Comparison of ENCODE assay signal across 8 cellular contexts in the genomic region with DNA sequence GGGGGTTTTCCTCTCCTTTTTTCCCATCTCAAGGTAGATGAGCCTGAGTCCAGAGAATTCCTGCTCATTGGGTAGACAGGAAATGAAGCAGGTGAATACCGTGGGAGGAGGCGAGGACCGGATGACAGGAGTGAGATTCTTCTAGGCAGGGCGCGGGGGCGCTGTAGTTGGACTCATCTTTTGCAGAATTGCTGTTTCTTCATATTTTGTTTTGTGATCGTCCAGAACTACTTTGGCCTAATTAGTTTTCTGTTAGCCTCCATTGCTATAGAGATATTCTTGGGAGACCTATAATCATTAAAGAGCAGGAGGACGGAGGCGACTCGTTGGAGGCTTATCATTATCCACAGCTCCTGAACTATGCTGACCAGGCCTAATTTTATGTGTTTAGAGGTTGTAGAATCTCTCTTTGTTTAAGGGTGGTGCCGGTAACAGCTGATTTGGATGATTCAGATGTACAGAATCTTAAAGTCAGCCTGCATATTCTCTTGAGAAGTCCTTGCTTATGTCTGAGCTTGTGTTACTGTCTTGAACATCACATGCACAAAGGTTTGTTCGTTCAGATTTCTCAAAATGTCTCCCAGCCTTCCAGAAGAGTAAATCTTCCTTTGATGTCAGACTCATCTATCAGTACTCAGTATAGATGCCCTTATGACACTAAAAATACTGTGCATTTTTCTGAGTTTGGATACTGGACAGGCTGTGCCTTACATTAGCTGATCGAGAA. TPM values are rescaled to one million over a fixed set of nuclear protein-coding genes. Genes with fewer than 3 reads are reported as not detected.
DNase-seq lines count a peak whose midpoint lies in the region; ATAC-seq and TF ChIP-seq lines count a peak whose summit lies in the region.

No MANE protein-coding gene starts in this region.

- H3K36me3 Mint-ChIP-seq in activated naive CD4-positive, alpha-beta T cell treated with anti-CD3 and anti-CD28 coated beads, Interleukin-2, amount 50 U/mL, for 24 hours = peaks cover 5% of the 10 kb centered on the region

- H3K9me3 ChIP-seq in neural cell (ENCODE audit: low read length) = no peaks in the 10 kb centered on the region
- H3K9me3 ChIP-seq in aorta (ENCODE audit: control insufficient read depth, low read length) = no peaks in the 10 kb centered on the region

- no peaks in the 10 kb centered on the region for H3K9me2 ChIP-seq in neural cell (ENCODE audit: insufficient read depth, low read length)

- peak; percentile 19 for TF ChIP-seq RAD21 in neural cell (conservative IDR thresholded peaks at IDR 0.05)

- H3K4me2 ChIP-seq in neural cell (ENCODE audit: low read length) = peak overlapping the region; percentile 93

- H3K4me1 Mint-ChIP-seq in activated naive CD4-positive, alpha-beta T cell treated with anti-CD3 and anti-CD28 coated beads, Interleukin-2, amount 50 U/mL, for 24 hours = peaks cover 47% of the 10 kb centered on the region

- no peaks in the 10 kb centered on the region for H3K9me3 Mint-ChIP-seq in activated naive CD4-positive, alpha-beta T cell treated with anti-CD3 and anti-CD28 coated beads, Interleukin-2, amount 50 U/mL, for 24 hours

- TF ChIP-seq EP300 in neural cell (conservative IDR thresholded peaks at IDR 0.05; ENCODE audit: poor library complexity, severe bottlenecking) = no peak

- peaks cover 0 to 7% of the 10 kb centered on the region in 2 donors for H3K4me1 ChIP-seq in aorta (ENCODE audit: control insufficient read depth in 1 of 2, insufficient read depth in 2 of 2, low read length in 2 of 2)

- WGBS in aorta, 2 donors = 1 to 4% methylated on average over 13 of the region's 13 CpGs

- peak overlapping the region; percentile 92 for H3K4me3 Mint-ChIP-seq in activated naive CD4-positive, alpha-beta T cell treated with anti-CD3 and anti-CD28 coated beads, Interleukin-2, amount 50 U/mL, for 24 hours

- H3K27ac ChIP-seq in neural cell (ENCODE audit: low read length) (peak overlapping the region; percentile 98), aorta (ENCODE audit: low read depth in 1 of 2, low read length in 2 of 2) (peak overlapping the region; percentile 61 to 87)

- H3K27me3 ChIP-seq in neural cell (ENCODE audit: insufficient read depth, low read depth, low read length) = no peaks in the 10 kb centered on the region
- no peaks in the 10 kb centered on the region for H3K27me3 ChIP-seq in aorta (ENCODE audit: control insufficient read depth in 1 of 2, insufficient read depth in 2 of 2, low read length in 1 of 2)

- ATAC-seq in aorta (ENCODE audit: low FRiP score) = peak; percentile 59
- no peak for ATAC-seq in HG02970 (IDR thresholded peaks at IDR 0.05; ENCODE audit: low FRiP score, unreplicated experiment)

- no peaks in the 10 kb centered on the region for H4K20me1 ChIP-seq in neural cell (ENCODE audit: insufficient read depth)

- H3K36me3 ChIP-seq in neural cell (ENCODE audit: insufficient read depth, low read length) (no peaks in the 10 kb centered on the region), aorta (ENCODE audit: control insufficient read depth in 1 of 2, insufficient read depth in 2 of 2, low read length in 1 of 2) (no peaks in the 10 kb centered on the region)

- TF ChIP-seq CTCF in neural cell (IDR thresholded peaks at IDR 0.05; ENCODE audit: poor library complexity, severe bottlenecking) = peak; percentile 70

- intact Hi-C loops in aorta (cut with DNase I) = loop anchor here in 1 of 2 donors (5.0 kb wide), 1 partner anchor 37 kb away; a partner anchor contains a TSS

- peak overlapping the region; percentile 28 for H2AFZ ChIP-seq in neural cell (ENCODE audit: low read depth, low read length)

- DNase-seq in activated effector memory CD4-positive, alpha-beta T cell treated with anti-CD3 and anti-CD28 coated beads, Interleukin-2, amount 50 U/mL, for 16 hours = peak; percentile 69
- no peak for DNase-seq in activated effector memory CD4-positive, alpha-beta T cell treated with Interleukin-2 at 50 U/mL for 16 hours
- DNase-seq in NCI-H460 (ENCODE audit: extremely low read depth, low read depth) = peak; percentile 30
- peak; percentile 33 for DNase-seq in glomerular visceral epithelial cell (ENCODE audit: extremely low spot score)
- peak; percentile 59 to 84 for DNase-seq in aorta

- peak overlapping the region; percentile 97 for H3K9ac ChIP-seq in neural cell (ENCODE audit: low read length)

- no peaks in the 10 kb centered on the region for H3F3A ChIP-seq in neural cell (ENCODE audit: insufficient read depth, low read length, poor library complexity, severe bottlenecking)

- H3K27me3 Mint-ChIP-seq in activated naive CD4-positive, alpha-beta T cell treated with anti-CD3 and anti-CD28 coated beads, Interleukin-2, amount 50 U/mL, for 24 hours = no peaks in the 10 kb centered on the region

- H3K27ac Mint-ChIP-seq in activated naive CD4-positive, alpha-beta T cell treated with anti-CD3 and anti-CD28 coated beads, Interleukin-2, amount 50 U/mL, for 24 hours = peak overlapping the region; percentile 92

- H3K4me3 ChIP-seq in neural cell (ENCODE audit: low read length) (peak overlapping the region; percentile 89), aorta (ENCODE audit: low read length in 2 of 2) (peak overlapping the region; percentile 65 to 66)

- H3K79me2 ChIP-seq in neural cell (replicated peaks; ENCODE audit: insufficient read depth, low read length) = peaks cover 37% of the 10 kb centered on the region

TF ChIP-seq in neural cell, 6 proteins besides CTCF, POLR2A, EP300 and RAD21:
- TF ChIP-seq EZH2 (IDR thresholded peaks at IDR 0.05; ENCODE audit: borderline replicate concordance, insufficient read depth, low read length, poor library complexity, severe bottlenecking) (no peak), SMC3 (conservative IDR thresholded peaks at IDR 0.05; ENCODE audit: poor library complexity) (no peak), TAF1 (IDR thresholded peaks at IDR 0.05; ENCODE audit: low read depth) (no peak), MXI1 (conservative IDR thresholded peaks at IDR 0.05; ENCODE audit: poor library complexity, severe bottlenecking) (no peak), POLR2AphosphoS5 (IDR thresholded peaks at IDR 0.05) (no peak)
- TF ChIP-seq, protein P1, sequence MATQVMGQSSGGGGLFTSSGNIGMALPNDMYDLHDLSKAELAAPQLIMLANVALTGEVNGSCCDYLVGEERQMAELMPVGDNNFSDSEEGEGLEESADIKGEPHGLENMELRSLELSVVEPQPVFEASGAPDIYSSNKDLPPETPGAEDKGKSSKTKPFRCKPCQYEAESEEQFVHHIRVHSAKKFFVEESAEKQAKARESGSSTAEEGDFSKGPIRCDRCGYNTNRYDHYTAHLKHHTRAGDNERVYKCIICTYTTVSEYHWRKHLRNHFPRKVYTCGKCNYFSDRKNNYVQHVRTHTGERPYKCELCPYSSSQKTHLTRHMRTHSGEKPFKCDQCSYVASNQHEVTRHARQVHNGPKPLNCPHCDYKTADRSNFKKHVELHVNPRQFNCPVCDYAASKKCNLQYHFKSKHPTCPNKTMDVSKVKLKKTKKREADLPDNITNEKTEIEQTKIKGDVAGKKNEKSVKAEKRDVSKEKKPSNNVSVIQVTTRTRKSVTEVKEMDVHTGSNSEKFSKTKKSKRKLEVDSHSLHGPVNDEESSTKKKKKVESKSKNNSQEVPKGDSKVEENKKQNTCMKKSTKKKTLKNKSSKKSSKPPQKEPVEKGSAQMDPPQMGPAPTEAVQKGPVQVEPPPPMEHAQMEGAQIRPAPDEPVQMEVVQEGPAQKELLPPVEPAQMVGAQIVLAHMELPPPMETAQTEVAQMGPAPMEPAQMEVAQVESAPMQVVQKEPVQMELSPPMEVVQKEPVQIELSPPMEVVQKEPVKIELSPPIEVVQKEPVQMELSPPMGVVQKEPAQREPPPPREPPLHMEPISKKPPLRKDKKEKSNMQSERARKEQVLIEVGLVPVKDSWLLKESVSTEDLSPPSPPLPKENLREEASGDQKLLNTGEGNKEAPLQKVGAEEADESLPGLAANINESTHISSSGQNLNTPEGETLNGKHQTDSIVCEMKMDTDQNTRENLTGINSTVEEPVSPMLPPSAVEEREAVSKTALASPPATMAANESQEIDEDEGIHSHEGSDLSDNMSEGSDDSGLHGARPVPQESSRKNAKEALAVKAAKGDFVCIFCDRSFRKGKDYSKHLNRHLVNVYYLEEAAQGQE (IDR thresholded peaks at IDR 0.05; ENCODE audit: borderline replicate concordance) = no peak

RNA-seq across cellular contexts. Expression of a gene that starts 0.7 kb away (rescaled TPM):
- 19.5 and 25.7 TPM in 2 replicates for total RNA-seq in NCI-H460 (2014; rRNA removed; shearing (Covaris generic))
- polyA plus RNA-seq in NCI-H460 (2014; cell fraction: nucleus; rRNA removed) = 38.0 and 47.1 TPM in 2 replicates
- 92.1 and 94.0 TPM in 2 replicates for polyA plus RNA-seq in neural cell
- 181 and 208 TPM in 2 replicates for polyA minus RNA-seq in neural cell
- total RNA-seq in aorta = 100 to 1,000 TPM in 1 of 2 donors, 10 to 100 TPM in 1; 96.2 to 111 TPM
- 10 to 100 TPM; 13.4 to 47.5 TPM for polyA plus RNA-seq in aorta

RNA-seq across cellular contexts. Expression of a gene that starts 36.4 kb away (rescaled TPM):
- 64.0 and 70.4 TPM in 2 replicates for total RNA-seq in NCI-H460 (2014; rRNA removed; shearing (Covaris generic))
- 33.0 and 43.0 TPM in 2 replicates for polyA plus RNA-seq in NCI-H460 (2014; cell fraction: nucleus; rRNA removed)
- 0.07 and 0.18 TPM in 2 replicates for polyA plus RNA-seq in neural cell
- 0.46 and 0.49 TPM in 2 replicates for polyA minus RNA-seq in neural cell
- total RNA-seq in aorta = 100 to 1,000 TPM; 569 to 643 TPM
- polyA plus RNA-seq in aorta = 100 to 1,000 TPM; 350 to 422 TPM
